16 cellular contexts compared by ENCODE assay signal in the genomic region with DNA sequence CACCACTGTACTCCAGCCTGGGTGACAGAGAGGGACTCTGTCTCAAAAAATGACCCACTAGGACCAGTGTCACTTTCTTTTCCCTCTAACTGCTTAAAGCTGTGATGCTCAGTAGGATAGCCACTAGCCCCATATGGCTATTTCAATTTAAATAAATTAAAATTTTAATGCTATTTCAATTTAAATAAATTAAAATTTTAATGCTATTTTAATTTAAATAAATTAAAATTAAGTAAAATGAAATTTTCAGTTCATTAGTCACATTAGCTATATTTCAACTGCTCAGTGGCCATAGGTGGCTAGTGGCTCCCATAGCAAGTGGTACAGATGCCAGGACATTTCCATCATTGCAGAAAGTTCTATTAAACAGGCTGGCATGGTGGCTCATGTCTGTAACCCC. TPM values are rescaled to one million over a fixed set of nuclear protein-coding genes. Genes with fewer than 3 reads are reported as not detected.
DNase-seq lines count a peak whose midpoint lies in the region; ATAC-seq and TF ChIP-seq lines count a peak whose summit lies in the region.
"Had no signal": no experiment of that assay in that cellular context is flagged by ENCODE, and none has a peak within 500 bp of the region (broad histone marks: within the 10 kb centered on the region; RNA-seq: fewer than 3 reads in every experiment).

No MANE protein-coding gene starts in this region.

- H3K36me3 ChIP-seq in suprapubic skin: peaks cover 53% of the 10 kb centered on the region

- H3K27ac ChIP-seq in CD4-positive, alpha-beta T cell (ENCODE audit: low read depth, low read length): no peak overlapping the region
- no peak overlapping the region for H3K27ac ChIP-seq in suprapubic skin
- H3K27ac ChIP-seq: 22Rv1, GM23248, HL-60 had no signal

- no peak for TF ChIP-seq CTCF in activated CD8-positive, alpha-beta T cell treated with anti-CD3 and anti-CD28 coated beads for 36 hours (IDR thresholded peaks at IDR 0.05)
- TF ChIP-seq CTCF in CD4-positive, alpha-beta T cell (IDR thresholded peaks at IDR 0.05): no peak
- no peak for TF ChIP-seq CTCF in WTC11 (IDR thresholded peaks at IDR 0.05)
- no peak for TF ChIP-seq CTCF in suprapubic skin (IDR thresholded peaks at IDR 0.05)

- POLR2A ChIA-PET in activated CD8-positive, alpha-beta T cell treated with anti-CD3 and anti-CD28 coated beads, Interleukin-2, amount 10 ng/mL, durations not matched to agents 7 days and 5 days (lab: Charles Lee): interaction anchor here (1.1 to 2.1 kb wide), 5 partner anchors 8 to 43 kb away, joined by 3 to 8 read pairs (median 3); a partner anchor contains a TSS
- POLR2A ChIA-PET in activated CD8-positive, alpha-beta T cell treated with anti-CD3 and anti-CD28 coated beads for 36 hours (lab: Charles Lee): interaction anchor here (0.9 to 14.8 kb wide), 9 partner anchors 7 to 68 kb away, joined by 3 to 213 read pairs (median 5); a partner anchor contains a TSS
- POLR2A ChIA-PET in CD4-positive, alpha-beta T cell (lab: Charles Lee): interaction anchor here (0.8 to 1.6 kb wide), 3 partner anchors 9 to 101 kb away, joined by 3 to 6 read pairs (median 6); a partner anchor contains a TSS
- POLR2A ChIA-PET in WTC11 (lab: Charles Lee): interaction anchor here (1.0 kb wide), 1 partner anchor 12 kb away, joined by 9 read pairs; no protein-coding TSS in a partner anchor

- H3K27me3 ChIP-seq in CD4-positive, alpha-beta T cell (ENCODE audit: control insufficient read depth, insufficient read depth, low read length): no peaks in the 10 kb centered on the region
- no peaks in the 10 kb centered on the region for H3K27me3 ChIP-seq in suprapubic skin

- no peaks in the 10 kb centered on the region for H3K9me3 Mint-ChIP-seq in activated CD8-positive, alpha-beta T cell treated with anti-CD3 and anti-CD28 coated beads, Interleukin-2, amount 10 ng/mL, durations not matched to agents 7 days and 5 days (ENCODE audit: insufficient read depth)
- no peaks in the 10 kb centered on the region for H3K9me3 Mint-ChIP-seq in activated CD8-positive, alpha-beta T cell treated with anti-CD3 and anti-CD28 coated beads for 36 hours
- H3K9me3 Mint-ChIP-seq in CD4-positive, alpha-beta T cell: no peaks in the 10 kb centered on the region
- no peaks in the 10 kb centered on the region; the same call in 1 of the 2 replicates for H3K9me3 Mint-ChIP-seq in WTC11
- H3K9me3 Mint-ChIP-seq in stimulated activated memory B cell treated with anti-CD40 and anti-IgM and Interleukin-4, amounts not matched to agents 10 μg/mL and 1 μg/mL and 100 μg/mL, for 72 hours: peaks cover 5% of the 10 kb centered on the region
- H3K9me3 Mint-ChIP-seq in activated T-helper 2 cell treated with anti-CD3 and anti-CD28 coated beads, Interferon-gamma antibody, Interleukin-2, Interleukin-4, amounts not matched to agents 10 μg/mL and 5 μg/mL and 100 μg/mL, durations not matched to agents 14 hours and 24 hours and 36 hours: no peaks in the 10 kb centered on the region
- H3K9me3 Mint-ChIP-seq: CD8-positive, alpha-beta T cell had no signal

- ATAC-seq in activated CD8-positive, alpha-beta T cell treated with anti-CD3 and anti-CD28 coated beads, Interleukin-2, amount 10 ng/mL, durations not matched to agents 7 days and 5 days: no peak
- no peak for ATAC-seq in activated CD8-positive, alpha-beta T cell treated with anti-CD3 and anti-CD28 coated beads for 36 hours
- no peak for ATAC-seq in CD4-positive, alpha-beta T cell (ENCODE audit: poor library complexity)
- no peak for ATAC-seq in WTC11
- ATAC-seq in stimulated activated memory B cell treated with anti-CD40 and anti-IgM and Interleukin-4, amounts not matched to agents 10 μg/mL and 1 μg/mL and 100 μg/mL, for 72 hours: no peak
- ATAC-seq: CD8-positive, alpha-beta T cell had no signal

- H3K4me1 Mint-ChIP-seq in activated CD8-positive, alpha-beta T cell treated with anti-CD3 and anti-CD28 coated beads, Interleukin-2, amount 10 ng/mL, durations not matched to agents 7 days and 5 days (ENCODE audit: low read depth): peaks cover 77% of the 10 kb centered on the region
- peaks cover 84% of the 10 kb centered on the region for H3K4me1 Mint-ChIP-seq in activated CD8-positive, alpha-beta T cell treated with anti-CD3 and anti-CD28 coated beads for 36 hours (ENCODE audit: low read depth)
- H3K4me1 Mint-ChIP-seq in CD4-positive, alpha-beta T cell (ENCODE audit: low read depth): peaks cover 76% of the 10 kb centered on the region
- peaks cover 12% of the 10 kb centered on the region; the same call in 1 of the 2 replicates for H3K4me1 Mint-ChIP-seq in WTC11
- H3K4me1 Mint-ChIP-seq in stimulated activated memory B cell treated with anti-CD40 and anti-IgM and Interleukin-4, amounts not matched to agents 10 μg/mL and 1 μg/mL and 100 μg/mL, for 72 hours: peaks cover 53% of the 10 kb centered on the region
- H3K4me1 Mint-ChIP-seq in activated T-helper 2 cell treated with anti-CD3 and anti-CD28 coated beads, Interferon-gamma antibody, Interleukin-2, Interleukin-4, amounts not matched to agents 10 μg/mL and 5 μg/mL and 100 μg/mL, durations not matched to agents 14 hours and 24 hours and 36 hours (ENCODE audit: low read depth): peaks cover 34% of the 10 kb centered on the region

- TF ChIP-seq POLR2A in suprapubic skin (IDR thresholded peaks at IDR 0.05): no peak

- H3K4me3 Mint-ChIP-seq in activated CD8-positive, alpha-beta T cell treated with anti-CD3 and anti-CD28 coated beads, Interleukin-2, amount 10 ng/mL, durations not matched to agents 7 days and 5 days: no peak overlapping the region
- H3K4me3 Mint-ChIP-seq in activated CD8-positive, alpha-beta T cell treated with anti-CD3 and anti-CD28 coated beads for 36 hours: no peak overlapping the region
- H3K4me3 Mint-ChIP-seq in CD4-positive, alpha-beta T cell: no peak overlapping the region
- no peak overlapping the region for H3K4me3 Mint-ChIP-seq in WTC11
- no peak overlapping the region for H3K4me3 Mint-ChIP-seq in stimulated activated memory B cell treated with anti-CD40 and anti-IgM and Interleukin-4, amounts not matched to agents 10 μg/mL and 1 μg/mL and 100 μg/mL, for 72 hours
- no peak overlapping the region for H3K4me3 Mint-ChIP-seq in activated T-helper 2 cell treated with anti-CD3 and anti-CD28 coated beads, Interferon-gamma antibody, Interleukin-2, Interleukin-4, amounts not matched to agents 10 μg/mL and 5 μg/mL and 100 μg/mL, durations not matched to agents 14 hours and 24 hours and 36 hours (ENCODE audit: low read depth)
- H3K4me3 Mint-ChIP-seq: CD8-positive, alpha-beta T cell had no signal

- intact Hi-C loops in activated CD8-positive, alpha-beta T cell treated with anti-CD3 and anti-CD28 coated beads for 36 hours (cut with micrococcal nuclease): no loop called here
- intact Hi-C loops in CD4-positive, alpha-beta T cell (cut with DNase I, micrococcal nuclease): no loop called here
- intact Hi-C loops in activated T-helper 2 cell treated with anti-CD3 and anti-CD28 coated beads, Interferon-gamma antibody, Interleukin-2, Interleukin-4, amounts not matched to agents 10 μg/mL and 5 μg/mL and 100 μg/mL, durations not matched to agents 14 hours and 24 hours and 36 hours (cut with micrococcal nuclease): no loop called here

- DNase-seq in activated CD8-positive, alpha-beta T cell treated with anti-CD3 and anti-CD28 coated beads, Interleukin-2, amount 10 ng/mL, durations not matched to agents 7 days and 5 days: no peak
- DNase-seq in activated CD8-positive, alpha-beta T cell treated with anti-CD3 and anti-CD28 coated beads for 36 hours: no peak
- no peak for DNase-seq in CD4-positive, alpha-beta T cell
- DNase-seq in WTC11 (ENCODE audit: low spot score) (no peak), suprapubic skin (ENCODE audit: low spot score in 2 of 2) (no peak)
- DNase-seq in activated T-helper 2 cell treated with anti-CD3 and anti-CD28 coated beads, Interferon-gamma antibody, Interleukin-2, Interleukin-4, amounts not matched to agents 10 μg/mL and 5 μg/mL and 100 μg/mL, durations not matched to agents 14 hours and 24 hours and 36 hours (ENCODE audit: low spot score): no peak
- DNase-seq: CD8-positive, alpha-beta T cell; COR-L47; DMS153; DMS79 treated with DMSO at 0.1 percent for 48 hours; EL; GM23248; H7 had no signal

- TF ChIP-seq EP300 in suprapubic skin (IDR thresholded peaks at IDR 0.05): no peak

- no peaks in the 10 kb centered on the region for H3K27me3 Mint-ChIP-seq in activated CD8-positive, alpha-beta T cell treated with anti-CD3 and anti-CD28 coated beads, Interleukin-2, amount 10 ng/mL, durations not matched to agents 7 days and 5 days (ENCODE audit: low read depth)
- no peaks in the 10 kb centered on the region for H3K27me3 Mint-ChIP-seq in activated CD8-positive, alpha-beta T cell treated with anti-CD3 and anti-CD28 coated beads for 36 hours
- no peaks in the 10 kb centered on the region for H3K27me3 Mint-ChIP-seq in CD4-positive, alpha-beta T cell
- H3K27me3 Mint-ChIP-seq in WTC11 (ENCODE audit: low read depth): no peaks in the 10 kb centered on the region; the same call in 1 of the 2 replicates
- no peaks in the 10 kb centered on the region for H3K27me3 Mint-ChIP-seq in stimulated activated memory B cell treated with anti-CD40 and anti-IgM and Interleukin-4, amounts not matched to agents 10 μg/mL and 1 μg/mL and 100 μg/mL, for 72 hours
- no peaks in the 10 kb centered on the region for H3K27me3 Mint-ChIP-seq in activated T-helper 2 cell treated with anti-CD3 and anti-CD28 coated beads, Interferon-gamma antibody, Interleukin-2, Interleukin-4, amounts not matched to agents 10 μg/mL and 5 μg/mL and 100 μg/mL, durations not matched to agents 14 hours and 24 hours and 36 hours (ENCODE audit: low read depth)

- H3K4me1 ChIP-seq in suprapubic skin: peaks cover 5% of the 10 kb centered on the region

- no peaks in the 10 kb centered on the region for H3K9me3 ChIP-seq in CD4-positive, alpha-beta T cell (ENCODE audit: control insufficient read depth, low read length)
- H3K9me3 ChIP-seq in suprapubic skin: no peaks in the 10 kb centered on the region

- CTCF ChIA-PET in activated CD8-positive, alpha-beta T cell treated with anti-CD3 and anti-CD28 coated beads, Interleukin-2, amount 10 ng/mL, durations not matched to agents 7 days and 5 days (lab: Charles Lee): no interaction called here
- CTCF ChIA-PET in activated CD8-positive, alpha-beta T cell treated with anti-CD3 and anti-CD28 coated beads for 36 hours (lab: Charles Lee): interaction anchor here (1.3 to 2.0 kb wide), 3 partner anchors 9 to 67 kb away, joined by 3 to 9 read pairs (median 4); no protein-coding TSS in a partner anchor
- CTCF ChIA-PET in CD4-positive, alpha-beta T cell (lab: Charles Lee): interaction anchor here (0.7 to 0.9 kb wide), 2 partner anchors 9 kb away, joined by 3 to 4 read pairs; no protein-coding TSS in a partner anchor
- CTCF ChIA-PET in WTC11 (lab: Charles Lee): interaction anchor here (1.9 to 4.0 kb wide), 2 partner anchors 9 to 14 kb away, joined by 4 to 20 read pairs; no protein-coding TSS in a partner anchor

- peaks cover 87% of the 10 kb centered on the region for H3K36me3 Mint-ChIP-seq in activated CD8-positive, alpha-beta T cell treated with anti-CD3 and anti-CD28 coated beads, Interleukin-2, amount 10 ng/mL, durations not matched to agents 7 days and 5 days (ENCODE audit: low read depth)
- peaks cover 82% of the 10 kb centered on the region for H3K36me3 Mint-ChIP-seq in activated CD8-positive, alpha-beta T cell treated with anti-CD3 and anti-CD28 coated beads for 36 hours (ENCODE audit: low read depth)
- peaks cover 95% of the 10 kb centered on the region for H3K36me3 Mint-ChIP-seq in CD4-positive, alpha-beta T cell (ENCODE audit: low read depth)
- H3K36me3 Mint-ChIP-seq in WTC11: no peaks in the 10 kb centered on the region
- peaks cover 86% of the 10 kb centered on the region for H3K36me3 Mint-ChIP-seq in stimulated activated memory B cell treated with anti-CD40 and anti-IgM and Interleukin-4, amounts not matched to agents 10 μg/mL and 1 μg/mL and 100 μg/mL, for 72 hours
- peaks cover 78% of the 10 kb centered on the region for H3K36me3 Mint-ChIP-seq in activated T-helper 2 cell treated with anti-CD3 and anti-CD28 coated beads, Interferon-gamma antibody, Interleukin-2, Interleukin-4, amounts not matched to agents 10 μg/mL and 5 μg/mL and 100 μg/mL, durations not matched to agents 14 hours and 24 hours and 36 hours (ENCODE audit: low read depth)

- peak overlapping the region; percentile 8 for H3K27ac Mint-ChIP-seq in activated CD8-positive, alpha-beta T cell treated with anti-CD3 and anti-CD28 coated beads, Interleukin-2, amount 10 ng/mL, durations not matched to agents 7 days and 5 days
- H3K27ac Mint-ChIP-seq in activated CD8-positive, alpha-beta T cell treated with anti-CD3 and anti-CD28 coated beads for 36 hours: no peak overlapping the region
- peak overlapping the region; percentile 64 for H3K27ac Mint-ChIP-seq in CD4-positive, alpha-beta T cell
- no peak overlapping the region for H3K27ac Mint-ChIP-seq in WTC11
- H3K27ac Mint-ChIP-seq in stimulated activated memory B cell treated with anti-CD40 and anti-IgM and Interleukin-4, amounts not matched to agents 10 μg/mL and 1 μg/mL and 100 μg/mL, for 72 hours: peak overlapping the region; percentile 97
- H3K27ac Mint-ChIP-seq in activated T-helper 2 cell treated with anti-CD3 and anti-CD28 coated beads, Interferon-gamma antibody, Interleukin-2, Interleukin-4, amounts not matched to agents 10 μg/mL and 5 μg/mL and 100 μg/mL, durations not matched to agents 14 hours and 24 hours and 36 hours: no peak overlapping the region

- H3K4me3 ChIP-seq in suprapubic skin: no peak overlapping the region
- H3K4me3 ChIP-seq: GM23248 had no signal

RNA-seq across cellular contexts. Expression of a gene that starts 43.0 kb away (rescaled TPM):
- total RNA-seq in activated CD8-positive, alpha-beta T cell treated with anti-CD3 and anti-CD28 coated beads, Interleukin-2, amount 10 ng/mL, durations not matched to agents 7 days and 5 days: 100 to 1,000 TPM; 280 to 291 TPM
- total RNA-seq in activated CD8-positive, alpha-beta T cell treated with anti-CD3 and anti-CD28 coated beads for 36 hours: 100 to 1,000 TPM; 135 to 153 TPM
- 100 to 1,000 TPM; 424 to 434 TPM for total RNA-seq in CD4-positive, alpha-beta T cell
- 2.6 to 2.8 TPM (median 2.7 TPM) in 3 replicates for total RNA-seq in WTC11 (2021)
- total RNA-seq in activated T-helper 2 cell treated with anti-CD3 and anti-CD28 coated beads, Interferon-gamma antibody, Interleukin-2, Interleukin-4, amounts not matched to agents 10 μg/mL and 5 μg/mL and 100 μg/mL, durations not matched to agents 14 hours and 24 hours and 36 hours: 166 and 169 TPM in 2 replicates
- total RNA-seq in suprapubic skin: 100 to 1,000 TPM in 1 of 4 donors, 10 to 100 TPM in 3; 36.9 to 133 (median 54.4) TPM

Comparison
In these comparisons a context has a peak if more than half of its experiments do, and no peak if none do; other contexts are left out.
1. H3K27ac Mint-ChIP-seq: peak in activated CD8-positive, alpha-beta T cell treated with anti-CD3 and anti-CD28 coated beads, Interleukin-2, amount 10 ng/mL, durations not matched to agents 7 days and 5 days (single experiment), CD4-positive, alpha-beta T cell (single experiment) and stimulated activated memory B cell treated with anti-CD40 and anti-IgM and Interleukin-4, amounts not matched to agents 10 μg/mL and 1 μg/mL and 100 μg/mL, for 72 hours (single experiment); none in activated CD8-positive, alpha-beta T cell treated with anti-CD3 and anti-CD28 coated beads for 36 hours (single experiment), WTC11 (single experiment) and activated T-helper 2 cell treated with anti-CD3 and anti-CD28 coated beads, Interferon-gamma antibody, Interleukin-2, Interleukin-4, amounts not matched to agents 10 μg/mL and 5 μg/mL and 100 μg/mL, durations not matched to agents 14 hours and 24 hours and 36 hours (single experiment).